1 cellular context compared by ENCODE assay signal in the genomic region with DNA sequence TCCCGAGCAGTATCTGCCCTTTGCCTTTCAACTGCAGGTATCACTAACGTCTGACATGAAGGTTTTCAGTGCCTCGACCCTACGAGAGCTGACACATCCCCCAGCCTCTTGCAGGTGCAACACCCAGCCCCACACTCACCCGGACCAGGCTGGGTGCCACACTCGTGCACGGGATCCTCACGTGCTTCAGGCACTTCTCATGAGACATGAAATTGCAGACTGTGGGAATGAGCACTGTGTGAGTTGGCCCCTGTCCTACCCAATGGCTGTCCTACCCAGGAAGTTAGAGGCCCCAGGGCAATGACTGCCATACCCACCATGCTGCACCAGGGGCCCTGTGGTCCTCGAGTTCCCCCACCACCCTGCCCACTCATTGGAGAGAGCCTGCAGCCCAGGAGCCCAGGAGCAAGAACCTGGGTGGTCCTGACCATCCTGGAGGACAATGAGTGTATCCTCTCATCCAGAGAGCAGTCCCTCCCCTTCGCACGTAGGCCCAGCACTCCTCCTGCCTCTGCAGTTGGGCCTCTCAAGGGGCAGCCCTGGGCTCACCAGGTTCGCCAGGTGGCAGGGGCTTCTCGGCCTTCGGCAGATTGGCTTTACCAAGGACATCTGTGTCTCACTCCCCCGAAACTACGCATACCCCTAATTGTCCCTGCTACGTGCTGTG.
TF ChIP-seq lines count a peak whose summit lies in the region.

No MANE protein-coding gene starts in this region.

TF ChIP-seq in GM12891, 5 proteins besides CTCF, POLR2A, EP300 and RAD21:
- TF ChIP-seq PAX5 (IDR thresholded peaks at IDR 0.05; ENCODE audit: insufficient read depth, low read length, severe bottlenecking) (no peak), POU2F2 (IDR thresholded peaks at IDR 0.05; ENCODE audit: low read depth, low read length) (no peak), TAF1 (IDR thresholded peaks at IDR 0.05; ENCODE audit: low read depth, low read length) (no peak), POLR2AphosphoS5 (IDR thresholded peaks at IDR 0.05; ENCODE audit: low read depth, low read length) (no peak), SPI1 (IDR thresholded peaks at IDR 0.05; ENCODE audit: low read depth, low read length) (no peak)
